Comparison of ENCODE assay signal across 21 cellular contexts in genomic region chr1:148292915-148293314, GRCh38.
"Had no signal": no experiment of that assay in that cellular context is flagged by ENCODE, and none has a peak within 500 bp of the region (broad histone marks: within the 10 kb centered on the region; RNA-seq: fewer than 3 reads in every experiment).

No MANE protein-coding gene starts in this region.

- DNase-seq: Karpas-422; MM.1S; NCI-H1092 treated with DMSO at 0.1 percent for 48 hours; NCI-H1436; NCI-H187; NCI-H2029; NCI-H2081 treated with DMSO at 0.1 percent for 48 hours; NCI-H2171; NCI-H226; NCI-H446; NCI-H510A; NCI-H524 treated with DMSO at 0.1 percent for 48 hours; NCI-H69; NCI-H774; NK-92 treated with Interleukin-12 subunit alpha and Interleukin-12 subunit beta, amount 100 ng/mL, for 24 hours; OCI-M1; Right ventricle myocardium superior; RPMI8226; SIG-M5 had no signal

- H3K27ac ChIP-seq: SJSA1, SK-N-MC had no signal

- H3K9me3 ChIP-seq: SJSA1 had no signal

- H3K36me3 ChIP-seq: SJSA1 had no signal

- H3K4me3 ChIP-seq: SJSA1, SK-N-MC had no signal

- H3K27me3 ChIP-seq: SJSA1 had no signal

- H3K4me1 ChIP-seq: SJSA1 had no signal
